ENCODE assay signal across 1 cellular context in the genomic region with DNA sequence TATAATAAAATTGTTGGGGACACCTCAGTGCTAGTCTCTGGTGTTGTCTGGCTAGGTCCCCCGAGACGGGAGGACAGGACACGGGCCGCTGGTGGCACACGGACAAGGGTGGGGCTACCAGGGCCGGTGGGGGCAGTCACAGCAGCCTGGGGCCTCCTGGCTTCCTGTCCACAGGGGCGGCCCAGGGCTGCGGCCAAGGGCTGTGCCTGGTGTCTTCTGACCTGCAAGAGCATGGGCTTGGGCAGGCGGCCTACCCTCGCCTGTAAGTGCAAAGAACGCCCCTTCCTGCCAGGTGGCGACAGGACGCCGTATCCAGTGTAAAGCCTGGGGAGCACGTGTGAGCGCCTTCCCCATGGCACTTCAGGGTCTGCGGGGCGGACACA.
TF ChIP-seq lines count a peak whose summit lies in the region.

No MANE protein-coding gene starts in this region.

TF ChIP-seq in GM23338, 12 proteins besides CTCF, POLR2A, EP300 and RAD21 (continued from another document):
- TF ChIP-seq REST (IDR thresholded peaks at IDR 0.05; ENCODE audit: unreplicated experiment) (no peak), CREB1 (CRISPR knock-in tag; IDR thresholded peaks at IDR 0.05; ENCODE audit: low read depth) (no peak), ZNF331 (CRISPR knock-in tag; IDR thresholded peaks at IDR 0.05; ENCODE audit: low read depth) (no peak)
- TF ChIP-seq, protein P1, sequence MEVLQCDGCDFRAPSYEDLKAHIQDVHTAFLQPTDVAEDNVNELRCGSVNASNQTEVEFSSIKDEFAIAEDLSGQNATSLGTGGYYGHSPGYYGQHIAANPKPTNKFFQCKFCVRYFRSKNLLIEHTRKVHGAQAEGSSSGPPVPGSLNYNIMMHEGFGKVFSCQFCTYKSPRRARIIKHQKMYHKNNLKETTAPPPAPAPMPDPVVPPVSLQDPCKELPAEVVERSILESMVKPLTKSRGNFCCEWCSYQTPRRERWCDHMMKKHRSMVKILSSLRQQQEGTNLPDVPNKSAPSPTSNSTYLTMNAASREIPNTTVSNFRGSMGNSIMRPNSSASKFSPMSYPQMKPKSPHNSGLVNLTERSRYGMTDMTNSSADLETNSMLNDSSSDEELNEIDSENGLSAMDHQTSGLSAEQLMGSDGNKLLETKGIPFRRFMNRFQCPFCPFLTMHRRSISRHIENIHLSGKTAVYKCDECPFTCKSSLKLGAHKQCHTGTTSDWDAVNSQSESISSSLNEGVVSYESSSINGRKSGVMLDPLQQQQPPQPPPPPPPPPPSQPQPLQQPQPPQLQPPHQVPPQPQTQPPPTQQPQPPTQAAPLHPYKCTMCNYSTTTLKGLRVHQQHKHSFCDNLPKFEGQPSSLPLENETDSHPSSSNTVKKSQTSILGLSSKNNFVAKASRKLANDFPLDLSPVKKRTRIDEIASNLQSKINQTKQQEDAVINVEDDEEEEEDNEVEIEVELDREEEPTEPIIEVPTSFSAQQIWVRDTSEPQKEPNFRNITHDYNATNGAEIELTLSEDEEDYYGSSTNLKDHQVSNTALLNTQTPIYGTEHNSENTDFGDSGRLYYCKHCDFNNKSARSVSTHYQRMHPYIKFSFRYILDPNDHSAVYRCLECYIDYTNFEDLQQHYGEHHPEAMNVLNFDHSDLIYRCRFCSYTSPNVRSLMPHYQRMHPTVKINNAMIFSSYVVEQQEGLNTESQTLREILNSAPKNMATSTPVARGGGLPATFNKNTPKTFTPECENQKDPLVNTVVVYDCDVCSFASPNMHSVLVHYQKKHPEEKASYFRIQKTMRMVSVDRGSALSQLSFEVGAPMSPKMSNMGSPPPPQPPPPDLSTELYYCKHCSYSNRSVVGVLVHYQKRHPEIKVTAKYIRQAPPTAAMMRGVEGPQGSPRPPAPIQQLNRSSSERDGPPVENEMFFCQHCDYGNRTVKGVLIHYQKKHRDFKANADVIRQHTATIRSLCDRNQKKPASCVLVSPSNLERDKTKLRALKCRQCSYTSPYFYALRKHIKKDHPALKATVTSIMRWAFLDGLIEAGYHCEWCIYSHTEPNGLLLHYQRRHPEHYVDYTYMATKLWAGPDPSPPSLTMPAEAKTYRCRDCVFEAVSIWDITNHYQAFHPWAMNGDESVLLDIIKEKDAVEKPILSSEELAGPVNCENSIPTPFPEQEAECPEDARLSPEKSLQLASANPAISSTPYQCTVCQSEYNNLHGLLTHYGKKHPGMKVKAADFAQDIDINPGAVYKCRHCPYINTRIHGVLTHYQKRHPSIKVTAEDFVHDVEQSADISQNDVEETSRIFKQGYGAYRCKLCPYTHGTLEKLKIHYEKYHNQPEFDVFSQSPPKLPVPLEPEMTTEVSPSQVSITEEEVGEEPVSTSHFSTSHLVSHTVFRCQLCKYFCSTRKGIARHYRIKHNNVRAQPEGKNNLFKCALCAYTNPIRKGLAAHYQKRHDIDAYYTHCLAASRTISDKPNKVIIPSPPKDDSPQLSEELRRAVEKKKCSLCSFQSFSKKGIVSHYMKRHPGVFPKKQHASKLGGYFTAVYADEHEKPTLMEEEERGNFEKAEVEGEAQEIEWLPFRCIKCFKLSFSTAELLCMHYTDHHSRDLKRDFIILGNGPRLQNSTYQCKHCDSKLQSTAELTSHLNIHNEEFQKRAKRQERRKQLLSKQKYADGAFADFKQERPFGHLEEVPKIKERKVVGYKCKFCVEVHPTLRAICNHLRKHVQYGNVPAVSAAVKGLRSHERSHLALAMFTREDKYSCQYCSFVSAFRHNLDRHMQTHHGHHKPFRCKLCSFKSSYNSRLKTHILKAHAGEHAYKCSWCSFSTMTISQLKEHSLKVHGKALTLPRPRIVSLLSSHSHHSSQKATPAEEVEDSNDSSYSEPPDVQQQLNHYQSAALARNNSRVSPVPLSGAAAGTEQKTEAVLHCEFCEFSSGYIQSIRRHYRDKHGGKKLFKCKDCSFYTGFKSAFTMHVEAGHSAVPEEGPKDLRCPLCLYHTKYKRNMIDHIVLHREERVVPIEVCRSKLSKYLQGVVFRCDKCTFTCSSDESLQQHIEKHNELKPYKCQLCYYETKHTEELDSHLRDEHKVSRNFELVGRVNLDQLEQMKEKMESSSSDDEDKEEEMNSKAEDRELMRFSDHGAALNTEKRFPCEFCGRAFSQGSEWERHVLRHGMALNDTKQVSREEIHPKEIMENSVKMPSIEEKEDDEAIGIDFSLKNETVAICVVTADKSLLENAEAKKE (CRISPR knock-in tag; IDR thresholded peaks at IDR 0.05), result no peak
TF ChIP-seq in GM23338: peak in this region for 0.
